8 cellular contexts compared by ENCODE assay signal in the genomic region with DNA sequence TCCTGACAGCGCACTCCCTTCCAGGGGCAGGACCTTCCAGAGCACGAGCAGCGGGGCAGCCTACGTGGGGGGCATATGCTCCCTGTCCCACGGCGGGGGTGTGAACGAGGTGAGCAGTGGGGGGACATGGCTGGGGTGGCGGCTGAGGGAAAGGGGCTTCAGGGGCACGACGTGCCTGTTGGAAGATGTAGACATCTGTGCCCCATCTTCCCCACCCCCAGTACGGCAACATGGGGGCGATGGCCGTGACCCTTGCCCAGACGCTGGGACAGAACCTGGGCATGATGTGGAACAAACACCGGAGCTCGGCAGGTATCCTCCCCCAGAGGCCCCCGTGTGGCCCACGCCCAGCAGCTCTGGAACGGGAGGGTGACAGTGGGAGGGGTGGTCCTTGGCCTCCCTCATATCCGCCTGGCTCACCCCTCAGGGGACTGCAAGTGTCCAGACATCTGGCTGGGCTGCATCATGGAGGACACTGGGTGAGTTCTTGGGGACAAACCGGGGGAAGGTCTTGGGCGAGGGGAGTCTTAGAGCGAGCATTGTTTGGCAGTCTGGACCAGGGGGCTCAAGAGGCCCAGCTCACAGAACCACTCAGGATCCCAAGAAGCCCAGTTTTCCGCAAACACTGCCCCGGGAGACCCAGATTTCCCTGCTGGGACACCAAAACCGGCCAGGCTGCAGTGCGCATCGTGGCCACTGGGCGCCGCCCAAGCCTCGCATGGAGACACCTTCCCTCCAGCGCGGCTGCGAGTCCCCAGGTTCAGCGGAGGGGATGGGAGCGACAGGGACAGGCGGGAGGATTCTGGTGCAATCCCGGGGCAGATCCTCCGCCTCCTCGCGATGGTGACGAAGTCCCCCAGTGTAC. TPM values are rescaled to one million over a fixed set of nuclear protein-coding genes. Genes with fewer than 3 reads are reported as not detected.
DNase-seq lines count a peak whose midpoint lies in the region; ATAC-seq, FAIRE-seq and TF ChIP-seq lines count a peak whose summit lies in the region.

No MANE protein-coding gene starts in this region.

- H3K4me1 ChIP-seq in mucosa of stomach (ENCODE audit: control insufficient read depth, insufficient read depth, low read length) = peaks cover 12% of the 10 kb centered on the region

- H3K4me3 ChIP-seq in Jurkat, Clone E6-1 (ENCODE audit: low read length) = peak overlapping the region; percentile 70
- peak overlapping the region; percentile 62 for H3K4me3 ChIP-seq in mucosa of stomach (ENCODE audit: low read length)

- peak; percentile 66 for ATAC-seq in esophagus mucosa
- ATAC-seq in HG03135 (IDR thresholded peaks at IDR 0.05; ENCODE audit: unreplicated experiment) = no peak

- peak; percentile 96 for FAIRE-seq in GM12892 (lab: Jason Lieb, UNC)

- TF ChIP-seq POLR2A in GM12892 (IDR thresholded peaks at IDR 0.05; ENCODE audit: low read depth, low read length) = no peak

- no peak overlapping the region for H3K9ac ChIP-seq in mucosa of stomach (ENCODE audit: low read length)

- H3K36me3 ChIP-seq in mucosa of stomach (ENCODE audit: control insufficient read depth, insufficient read depth, low read length) = no peaks in the 10 kb centered on the region

- DNase-seq in GM12892 (ENCODE audit: insufficient read length) (peak; percentile 97), OCI-M1 (lab: John Stamatoyannopoulos, UW) (peak; percentile 89), activated T-cell treated with anti-CD3 and anti-CD28 coated beads for 4 hours (peak; percentile 83)
- peak; percentile 55 for DNase-seq in Jurkat, Clone E6-1 (ENCODE audit: low read depth, low spot score)
- DNase-seq in stimulated activated CD8-positive, alpha-beta memory T cell treated with anti-CD3 and anti-CD28 coated beads, Interleukin-4, amount 100 ng/mL, for 4 hours (ENCODE audit: low read depth in 2 of 2, low spot score in 1 of 2) = peak; percentile 55 to 85

- no peaks in the 10 kb centered on the region for H3K9me3 ChIP-seq in mucosa of stomach (ENCODE audit: control insufficient read depth, low read length)

- H3K27me3 ChIP-seq in mucosa of stomach (ENCODE audit: control insufficient read depth, insufficient read depth, low read length) = peaks cover 32% of the 10 kb centered on the region

RNA-seq across cellular contexts. Expression of a gene that starts 15.7 kb away (rescaled TPM):
- 0.13 TPM for polyA plus RNA-seq in GM12892 (2012; ENCODE audit: missing spikeins)
- polyA plus RNA-seq in Jurkat, Clone E6-1 (2012; ENCODE audit: insufficient read depth, insufficient read length) = 6.4 TPM
- 0.96 TPM for total RNA-seq in esophagus mucosa

RNA-seq across cellular contexts. Expression of a gene that starts 55.6 kb away (rescaled TPM):
- 1.8 TPM for polyA plus RNA-seq in GM12892 (2012; ENCODE audit: missing spikeins)
- polyA plus RNA-seq in Jurkat, Clone E6-1 (2012; ENCODE audit: insufficient read depth, insufficient read length) = 17.2 TPM
- total RNA-seq in esophagus mucosa = 1.4 TPM
